In genomic region chr13:98919566-98919965, GRCh38 we compare ENCODE assay signal across 1 cellular context.
TF ChIP-seq lines count a peak whose summit lies in the region.

No MANE protein-coding gene starts in this region.

TF ChIP-seq in SK-N-SH, 30 proteins besides CTCF, POLR2A, EP300 and RAD21 (continued from another document):
- no peak for TF ChIP-seq PBX3 (IDR thresholded peaks at IDR 0.05)
- no peak for TF ChIP-seq GATA2 (CRISPR knock-in tag; IDR thresholded peaks at IDR 0.05)
